Comparison of ENCODE assay signal across 7 cellular contexts in genomic region chr1:23423415-23424170, GRCh38. TPM values are rescaled to one million over a fixed set of nuclear protein-coding genes. Genes with fewer than 3 reads are reported as not detected.
DNase-seq lines count a peak whose midpoint lies in the region; ATAC-seq, FAIRE-seq and TF ChIP-seq lines count a peak whose summit lies in the region.

No MANE protein-coding gene starts in this region.

- no peaks in the 10 kb centered on the region for H3K27me3 ChIP-seq in Loucy (ENCODE audit: insufficient read depth, low read length, poor library complexity, severe bottlenecking)
- H3K27me3 ChIP-seq in astrocyte (ENCODE audit: insufficient read depth, low read length), result no peaks in the 10 kb centered on the region
- no peaks in the 10 kb centered on the region for H3K27me3 ChIP-seq in liver (ENCODE audit: control insufficient read depth in 4 of 4, insufficient read depth in 4 of 4, low read length in 3 of 4)
- peaks cover 36% of the 10 kb centered on the region for H3K27me3 ChIP-seq in MM.1S (replicated peaks; ENCODE audit: insufficient read depth, low read length)

- no peak for DNase-seq in astrocyte (ENCODE audit: low read depth)
- DNase-seq in MM.1S, result no peak
- no peak for DNase-seq in D341Med (ENCODE audit: low spot score)

- H3K4me3 Mint-ChIP-seq in astrocyte (ENCODE audit: unreplicated experiment), result peak overlapping the region; percentile 75
- H3K4me3 Mint-ChIP-seq in stimulated activated naive CD8-positive, alpha-beta T cell treated with anti-CD3 and anti-CD28 coated beads, Interleukin-15, Interleukin-2, amounts not matched to agents 100 ng/mL and 50 ng/mL, for 24 hours, result peak overlapping the region; percentile 78

- H3K9ac ChIP-seq in Loucy (ENCODE audit: low read depth, low read length, poor library complexity, severe bottlenecking), result peak overlapping the region; percentile 76
- H3K9ac ChIP-seq in astrocyte (ENCODE audit: low read length), result peak overlapping the region; percentile 57
- peak overlapping the region in 1 of 2 donors; percentile 80 for H3K9ac ChIP-seq in liver (ENCODE audit: low read depth in 1 of 2, low read length in 2 of 2)
- no peak overlapping the region for H3K9ac ChIP-seq in MM.1S (ENCODE audit: low read length)

- H3K9me3 Mint-ChIP-seq in astrocyte (ENCODE audit: unreplicated experiment), result no peaks in the 10 kb centered on the region
- H3K9me3 Mint-ChIP-seq in stimulated activated naive CD8-positive, alpha-beta T cell treated with anti-CD3 and anti-CD28 coated beads, Interleukin-15, Interleukin-2, amounts not matched to agents 100 ng/mL and 50 ng/mL, for 24 hours, result no peaks in the 10 kb centered on the region

- no peaks in the 10 kb centered on the region for H3K9me3 ChIP-seq in Loucy (ENCODE audit: insufficient read depth, low read depth, low read length)
- H3K9me3 ChIP-seq in astrocyte (ENCODE audit: insufficient read depth, low read depth, low read length), result no peaks in the 10 kb centered on the region
- no peaks in the 10 kb centered on the region for H3K9me3 ChIP-seq in liver (ENCODE audit: control insufficient read depth in 4 of 4, low read length in 3 of 4)
- no peaks in the 10 kb centered on the region for H3K9me3 ChIP-seq in MM.1S (replicated peaks; ENCODE audit: insufficient read depth, low read length)

- ATAC-seq in HG03521 (IDR thresholded peaks at IDR 0.05; ENCODE audit: unreplicated experiment), result no peak

- H3K4me2 ChIP-seq in Loucy (ENCODE audit: low read depth, low read length, poor library complexity, severe bottlenecking) (peak overlapping the region; percentile 66), astrocyte (ENCODE audit: low read length) (peak overlapping the region; percentile 89), MM.1S (ENCODE audit: low read depth, low read length) (no peak overlapping the region)

- H3K79me2 ChIP-seq in Loucy (ENCODE audit: insufficient read depth, low read length) (no peaks in the 10 kb centered on the region), astrocyte (ENCODE audit: insufficient read depth, low read length) (no peaks in the 10 kb centered on the region), MM.1S (ENCODE audit: low read length) (no peaks in the 10 kb centered on the region)

- H3F3A ChIP-seq in Loucy (ENCODE audit: low read depth) (no peaks in the 10 kb centered on the region), MM.1S (ENCODE audit: insufficient read depth, low read length) (no peaks in the 10 kb centered on the region)

- FAIRE-seq in astrocyte (lab: Jason Lieb, UNC), result no peak

- H3K27me3 Mint-ChIP-seq in astrocyte (ENCODE audit: low read depth, unreplicated experiment), result peaks cover 61% of the 10 kb centered on the region
- H3K27me3 Mint-ChIP-seq in stimulated activated naive CD8-positive, alpha-beta T cell treated with anti-CD3 and anti-CD28 coated beads, Interleukin-15, Interleukin-2, amounts not matched to agents 100 ng/mL and 50 ng/mL, for 24 hours, result peaks cover 14% of the 10 kb centered on the region

- H3K4me3 ChIP-seq in Loucy (ENCODE audit: low read length, poor library complexity, severe bottlenecking) (peak overlapping the region; percentile 68), astrocyte (ENCODE audit: insufficient read depth, low read depth, low read length) (no peak overlapping the region), liver (ENCODE audit: low read depth in 1 of 3, low read length in 3 of 3) (peak overlapping the region in 2 of 3 donors; percentile 61 to 79), MM.1S (ENCODE audit: low read length) (no peak overlapping the region)

- peaks cover 24% of the 10 kb centered on the region for H3K36me3 Mint-ChIP-seq in astrocyte (ENCODE audit: low read depth, unreplicated experiment)
- no peaks in the 10 kb centered on the region for H3K36me3 Mint-ChIP-seq in stimulated activated naive CD8-positive, alpha-beta T cell treated with anti-CD3 and anti-CD28 coated beads, Interleukin-15, Interleukin-2, amounts not matched to agents 100 ng/mL and 50 ng/mL, for 24 hours (ENCODE audit: low read depth)

- no peak for TF ChIP-seq CTCF in Loucy (conservative IDR thresholded peaks at IDR 0.05; ENCODE audit: low read length)
- no peak for TF ChIP-seq CTCF in astrocyte (IDR thresholded peaks at IDR 0.05; ENCODE audit: insufficient read depth, low read depth, low read length)
- no peak for TF ChIP-seq CTCF in liver (IDR thresholded peaks at IDR 0.05; ENCODE audit: low read depth, low read length, missing input control)
- no peak for TF ChIP-seq CTCF in MM.1S (IDR thresholded peaks at IDR 0.05; ENCODE audit: low read length)

- H3K4me1 ChIP-seq in Loucy (ENCODE audit: insufficient read depth, low read length, poor library complexity, severe bottlenecking) (peaks cover 37% of the 10 kb centered on the region), astrocyte (ENCODE audit: insufficient read depth, low read length) (peaks cover 17% of the 10 kb centered on the region), liver (ENCODE audit: control insufficient read depth in 4 of 4, insufficient read depth in 4 of 4, low read length in 3 of 4) (peaks cover 16 to 66% (median 40%) of the 10 kb centered on the region in 4 donors), MM.1S (ENCODE audit: low read length) (no peaks in the 10 kb centered on the region)

- H3K9me2 ChIP-seq in Loucy (replicated peaks; ENCODE audit: low read depth, low read length) (no peaks in the 10 kb centered on the region), MM.1S (replicated peaks; ENCODE audit: insufficient read depth, low read length) (no peaks in the 10 kb centered on the region)

- 10% methylated on average over 36 of the region's 36 CpGs for WGBS in liver

- H3K27ac ChIP-seq in astrocyte (ENCODE audit: low read depth, low read length) (no peak overlapping the region), liver (ENCODE audit: low read depth in 1 of 2, low read length in 2 of 2) (peak overlapping the region; percentile 33 to 89), MM.1S (ENCODE audit: low read length) (no peak overlapping the region)

- peak; percentile 17 to 20 for TF ChIP-seq RAD21 in liver (IDR thresholded peaks at IDR 0.05)

- H2AFZ ChIP-seq in Loucy (ENCODE audit: low read length) (no peak overlapping the region), astrocyte (ENCODE audit: low read depth, low read length) (no peak overlapping the region), MM.1S (ENCODE audit: low read length) (no peak overlapping the region)

- no peaks in the 10 kb centered on the region for H4K20me1 ChIP-seq in Loucy (ENCODE audit: insufficient read depth, low read length, poor library complexity, severe bottlenecking)
- no peaks in the 10 kb centered on the region for H4K20me1 ChIP-seq in astrocyte (ENCODE audit: insufficient read depth, low read length)
- no peaks in the 10 kb centered on the region for H4K20me1 ChIP-seq in MM.1S (ENCODE audit: insufficient read depth, low read length)

- peaks cover 4% of the 10 kb centered on the region for H3K4me1 Mint-ChIP-seq in astrocyte (ENCODE audit: low read depth, unreplicated experiment)
- H3K4me1 Mint-ChIP-seq in stimulated activated naive CD8-positive, alpha-beta T cell treated with anti-CD3 and anti-CD28 coated beads, Interleukin-15, Interleukin-2, amounts not matched to agents 100 ng/mL and 50 ng/mL, for 24 hours (ENCODE audit: low read depth), result peaks cover 24% of the 10 kb centered on the region

- H3K27ac Mint-ChIP-seq in astrocyte (ENCODE audit: unreplicated experiment), result no peak overlapping the region
- H3K27ac Mint-ChIP-seq in stimulated activated naive CD8-positive, alpha-beta T cell treated with anti-CD3 and anti-CD28 coated beads, Interleukin-15, Interleukin-2, amounts not matched to agents 100 ng/mL and 50 ng/mL, for 24 hours, result peak overlapping the region; percentile 43

- H3K36me3 ChIP-seq in Loucy (ENCODE audit: insufficient read depth, low read length) (no peaks in the 10 kb centered on the region), astrocyte (ENCODE audit: insufficient read depth, low read length) (no peaks in the 10 kb centered on the region), liver (ENCODE audit: control insufficient read depth in 4 of 4, insufficient read depth in 3 of 4, low read depth in 1 of 4, low read length in 3 of 4) (no peaks in the 10 kb centered on the region), MM.1S (replicated peaks; ENCODE audit: insufficient read depth, low read length) (no peaks in the 10 kb centered on the region)

TF ChIP-seq in liver, 16 proteins besides CTCF, POLR2A, EP300 and RAD21 (continues in another document):
- TF ChIP-seq YY1 (IDR thresholded peaks at IDR 0.05) (peak; percentile 44), EGR1 (IDR thresholded peaks at IDR 0.05; ENCODE audit: low read depth in 2 of 2) (no peak), GABPA (IDR thresholded peaks at IDR 0.05 in 1 of 2, conservative IDR thresholded peaks at IDR 0.05 in 1 of 2) (no peak), HNF4A (conservative IDR thresholded peaks at IDR 0.05) (peak; percentile 43 to 66), ZBTB33 (IDR thresholded peaks at IDR 0.05) (no peak), JUND (IDR thresholded peaks at IDR 0.05) (peak in 1 of 2 donors; percentile 26), MAX (IDR thresholded peaks at IDR 0.05) (peak; percentile 91), FOXA2 (IDR thresholded peaks at IDR 0.05) (no peak), NR2F2 (IDR thresholded peaks at IDR 0.05) (no peak), HNF4G (IDR thresholded peaks at IDR 0.05) (no peak), TAF1 (conservative IDR thresholded peaks at IDR 0.05) (peak; percentile 97), SP1 (IDR thresholded peaks at IDR 0.05) (peak; percentile 63)

RNA-seq across cellular contexts. Expression of gene TCEA3, which starts 1.0 kb away (rescaled TPM):
- total RNA-seq in astrocyte, result 3.3 and 3.4 TPM in 2 replicates
- total RNA-seq in liver, result 10 to 100 TPM; 29.6 to 49.3 TPM
- polyA plus RNA-seq in liver, result 100 to 1,000 TPM in 1 of 2 donors, 10 to 100 TPM in 1; 45.8 to 142 TPM

RNA-seq across cellular contexts. Expression of gene ZNF436, which starts 54.0 kb away (rescaled TPM):
- 12.2 and 13.0 TPM in 2 replicates for total RNA-seq in astrocyte
- total RNA-seq in liver, result 1 to 10 TPM; 5.4 to 8.0 TPM
- 1 to 10 TPM; 1.3 to 2.1 TPM for polyA plus RNA-seq in liver

Comparison
In these comparisons a context has a peak if more than half of its experiments do, and no peak if none do; other contexts are left out.
1. H3K4me3 ChIP-seq: peak in Loucy (single experiment) and liver (2 of 3); none in astrocyte (single experiment) and MM.1S (single experiment).
2. H3K27ac ChIP-seq: peak in liver (2 of 2); none in astrocyte (single experiment) and MM.1S (single experiment).